ENCODE assay signal across 36 cellular contexts in the genomic region with DNA sequence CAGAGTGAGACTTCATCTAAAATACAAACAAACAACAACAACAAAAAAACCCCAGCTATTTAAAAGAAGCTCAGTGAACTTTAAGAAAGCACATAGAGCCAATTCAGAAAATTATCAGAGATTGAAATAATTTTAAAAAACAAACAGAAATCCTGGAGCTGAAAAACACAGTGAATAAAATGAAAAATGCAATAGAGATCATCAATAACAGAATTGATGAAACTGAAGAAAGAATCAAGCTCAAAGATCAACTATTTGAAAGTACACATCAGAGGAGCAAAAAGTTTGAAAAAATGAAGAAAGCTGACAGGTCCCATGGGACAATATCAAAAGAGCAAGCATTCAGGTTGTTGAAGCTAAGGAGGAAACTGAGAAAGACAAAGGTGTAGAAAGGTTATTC.
"Had no signal": no experiment of that assay in that cellular context is flagged by ENCODE, and none has a peak within 500 bp of the region (broad histone marks: within the 10 kb centered on the region; RNA-seq: fewer than 3 reads in every experiment).

No MANE protein-coding gene starts in this region.

- H3K36me3 ChIP-seq: MG63 had no signal

- H3K4me3 ChIP-seq: MG63 had no signal

- H3K27me3 ChIP-seq: MG63 had no signal

- DNase-seq: Karpas-422, Kasumi-1, MG63, MM.1S, MV-4-11, NCI-H1048, NCI-H1092, NCI-H1092 treated with DMSO at 0.1 percent for 48 hours, NCI-H1105, NCI-H1105 treated with DMSO at 0.1 percent for 48 hours, NCI-H1417, NCI-H1417 treated with DMSO at 0.1 percent for 48 hours, NCI-H1436, NCI-H1436 treated with DMSO at 0.1 percent for 48 hours, NCI-H146, NCI-H1694, NCI-H1694 treated with DMSO at 0.1 percent for 48 hours, NCI-H187, NCI-H187 treated with DMSO at 0.1 percent for 48 hours, NCI-H1930, NCI-H2029, NCI-H2029 treated with DMSO at 0.1 percent for 48 hours, NCI-H2081, NCI-H2081 treated with DMSO at 0.1 percent for 48 hours, NCI-H2107, NCI-H2171, NCI-H2171 treated with DMSO at 0.1 percent for 48 hours, NCI-H2227 treated with DMSO at 0.1 percent for 48 hours, NCI-H226, NCI-H345, NCI-H446, NCI-H446 treated with DMSO at 0.1 percent for 48 hours, NCI-H510A, NCI-H510A treated with DMSO at 0.1 percent for 48 hours, NCI-H524, NCI-H524 treated with DMSO at 0.1 percent for 48 hours had no signal

- H3K9me3 ChIP-seq: MG63 had no signal
